10 cellular contexts compared by ENCODE assay signal in the genomic region with DNA sequence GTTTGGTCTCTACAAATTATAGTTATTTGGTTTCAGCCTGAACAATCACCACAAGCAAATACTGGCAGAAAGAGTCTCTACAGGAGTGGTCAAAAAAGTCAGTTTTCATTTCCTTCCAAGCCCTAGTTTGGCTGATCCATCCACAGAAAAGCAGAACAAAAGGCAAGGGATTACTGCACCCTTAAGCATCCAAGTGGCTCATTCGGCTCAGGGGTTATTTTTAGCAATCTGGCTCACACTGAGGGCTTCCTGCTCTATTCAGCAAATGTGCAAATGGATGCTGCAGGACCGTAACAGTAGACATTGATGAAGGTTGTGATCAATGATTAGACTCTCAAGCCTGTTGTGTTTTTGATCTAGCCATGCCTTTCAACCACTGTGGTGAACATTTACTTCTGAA.
DNase-seq lines count a peak whose midpoint lies in the region; ATAC-seq and TF ChIP-seq lines count a peak whose summit lies in the region.
"Had no signal": no experiment of that assay in that cellular context is flagged by ENCODE, and none has a peak within 500 bp of the region (broad histone marks: within the 10 kb centered on the region; RNA-seq: fewer than 3 reads in every experiment).

No MANE protein-coding gene starts in this region.

- H3K79me2 ChIP-seq in SK-N-SH (ENCODE audit: insufficient read depth): no peaks in the 10 kb centered on the region

- no peak overlapping the region for H3K27ac ChIP-seq in SK-N-SH (ENCODE audit: low read depth in 2 of 2, low read length in 1 of 2)

- H3K36me3 ChIP-seq in SK-N-SH (replicated peaks in 1 of 2; ENCODE audit: control insufficient read depth in 1 of 2, insufficient read depth in 2 of 2, low read length in 1 of 2): no peaks in the 10 kb centered on the region

- no peak overlapping the region for H3K4me3 ChIP-seq in SK-N-SH (ENCODE audit: low read depth in 2 of 2, low read length in 1 of 2)
- H3K4me3 ChIP-seq in epithelial cell of esophagus (ENCODE audit: low read length): no peak overlapping the region

- H3F3A ChIP-seq in SK-N-SH (replicated peaks; ENCODE audit: insufficient read depth): no peaks in the 10 kb centered on the region

- no peak for TF ChIP-seq EP300 in SK-N-SH (IDR thresholded peaks at IDR 0.05; ENCODE audit: borderline replicate concordance in 1 of 2, low read depth in 1 of 2, low read length in 1 of 2)

- 6% methylated on average over 2 of the region's 2 CpGs for WGBS in SK-N-SH (ENCODE audit: low lambda C conversion rate)

- ATAC-seq in SK-N-SH treated with all-trans-retinoic acid at 6 μM for 48 hours (no peak), HG02610 (IDR thresholded peaks at IDR 0.05; ENCODE audit: unreplicated experiment) (no peak)
- ATAC-seq: T-helper 17 cell had no signal

- H3K4me2 ChIP-seq in SK-N-SH: no peak overlapping the region

- no peak overlapping the region for H3K9ac ChIP-seq in SK-N-SH

- CTCF ChIA-PET in SK-N-SH (lab: Yijun Ruan, JAX): interaction anchor here (1.3 to 2.3 kb wide), 2 partner anchors 13 to 22 kb away, joined by 3 to 12 read pairs; no protein-coding TSS in a partner anchor

- H4K20me1 ChIP-seq in SK-N-SH (ENCODE audit: insufficient read depth): no peaks in the 10 kb centered on the region

- TF ChIP-seq CTCF in SK-N-SH (IDR thresholded peaks at IDR 0.05) (no peak), epithelial cell of esophagus (IDR thresholded peaks at IDR 0.05; ENCODE audit: insufficient read depth, low read depth, low read length, missing control alignments) (no peak)

- H2AFZ ChIP-seq in SK-N-SH (ENCODE audit: low read depth): 0 out of 2 replicates have a peak overlapping the region, but pooled peaks have one; percentile 14

- POLR2A ChIA-PET in SK-N-SH (lab: Yijun Ruan, JAX): no interaction called here

- no peak for DNase-seq in SK-N-SH
- peak; percentile 65 for DNase-seq in NCI-H748 treated with DMSO at 0.1 percent for 48 hours (lab: John Stamatoyannopoulos, UW)
- peak; percentile 33 for DNase-seq in epithelial cell of esophagus (ENCODE audit: low read depth)
- DNase-seq in stromal cell of bone marrow (ENCODE audit: low read depth): peak; percentile 36
- DNase-seq in activated effector memory CD4-positive, alpha-beta T cell treated with Interleukin-2 at 50 U/mL for 16 hours: no peak
- DNase-seq in activated CD8-positive, alpha-beta memory T cell treated with anti-CD3 and anti-CD28 coated beads for 24 hours: no peak
- DNase-seq: activated T-cell treated with anti-CD3 and anti-CD28 coated beads, Interleukin-2, amount 50 U/mL, for 48 hours; T-helper 17 cell had no signal

- no peaks in the 10 kb centered on the region for H3K9me3 ChIP-seq in SK-N-SH

- no peak for TF ChIP-seq RAD21 in SK-N-SH (IDR thresholded peaks at IDR 0.05; ENCODE audit: low read length)

- H3K27me3 ChIP-seq in SK-N-SH (ENCODE audit: insufficient read depth): peaks cover 13% of the 10 kb centered on the region; the same call in 1 of the 2 replicates

- no peaks in the 10 kb centered on the region for H3K9me2 ChIP-seq in SK-N-SH

- H3K4me1 ChIP-seq in SK-N-SH (ENCODE audit: control insufficient read depth in 1 of 2, insufficient read depth in 2 of 2, low read depth in 1 of 2, low read length in 1 of 2): peaks cover 0 to 3% of the 10 kb centered on the region in 2 experiments; a peak in 1 of 4 replicates

TF ChIP-seq in SK-N-SH, 30 proteins besides CTCF, POLR2A, EP300 and RAD21:
- TF ChIP-seq GATA2 (CRISPR knock-in tag; IDR thresholded peaks at IDR 0.05) (no peak), JUND (IDR thresholded peaks at IDR 0.05) (no peak), FOXJ3 (CRISPR knock-in tag; IDR thresholded peaks at IDR 0.05) (no peak), TCF12 (IDR thresholded peaks at IDR 0.05) (no peak), FOXM1 (IDR thresholded peaks at IDR 0.05; ENCODE audit: low read depth) (no peak)
- TF ChIP-seq, protein P1, sequence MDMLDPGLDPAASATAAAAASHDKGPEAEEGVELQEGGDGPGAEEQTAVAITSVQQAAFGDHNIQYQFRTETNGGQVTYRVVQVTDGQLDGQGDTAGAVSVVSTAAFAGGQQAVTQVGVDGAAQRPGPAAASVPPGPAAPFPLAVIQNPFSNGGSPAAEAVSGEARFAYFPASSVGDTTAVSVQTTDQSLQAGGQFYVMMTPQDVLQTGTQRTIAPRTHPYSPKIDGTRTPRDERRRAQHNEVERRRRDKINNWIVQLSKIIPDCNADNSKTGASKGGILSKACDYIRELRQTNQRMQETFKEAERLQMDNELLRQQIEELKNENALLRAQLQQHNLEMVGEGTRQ (IDR thresholded peaks at IDR 0.05; ENCODE audit: borderline replicate concordance, low read depth, low read length): no peak

TF ChIP-seq in SK-N-SH treated with all-trans-retinoic acid at 6 μM for 48 hours, 23 proteins besides CTCF, POLR2A, EP300 and RAD21:
- TF ChIP-seq, protein P2, sequence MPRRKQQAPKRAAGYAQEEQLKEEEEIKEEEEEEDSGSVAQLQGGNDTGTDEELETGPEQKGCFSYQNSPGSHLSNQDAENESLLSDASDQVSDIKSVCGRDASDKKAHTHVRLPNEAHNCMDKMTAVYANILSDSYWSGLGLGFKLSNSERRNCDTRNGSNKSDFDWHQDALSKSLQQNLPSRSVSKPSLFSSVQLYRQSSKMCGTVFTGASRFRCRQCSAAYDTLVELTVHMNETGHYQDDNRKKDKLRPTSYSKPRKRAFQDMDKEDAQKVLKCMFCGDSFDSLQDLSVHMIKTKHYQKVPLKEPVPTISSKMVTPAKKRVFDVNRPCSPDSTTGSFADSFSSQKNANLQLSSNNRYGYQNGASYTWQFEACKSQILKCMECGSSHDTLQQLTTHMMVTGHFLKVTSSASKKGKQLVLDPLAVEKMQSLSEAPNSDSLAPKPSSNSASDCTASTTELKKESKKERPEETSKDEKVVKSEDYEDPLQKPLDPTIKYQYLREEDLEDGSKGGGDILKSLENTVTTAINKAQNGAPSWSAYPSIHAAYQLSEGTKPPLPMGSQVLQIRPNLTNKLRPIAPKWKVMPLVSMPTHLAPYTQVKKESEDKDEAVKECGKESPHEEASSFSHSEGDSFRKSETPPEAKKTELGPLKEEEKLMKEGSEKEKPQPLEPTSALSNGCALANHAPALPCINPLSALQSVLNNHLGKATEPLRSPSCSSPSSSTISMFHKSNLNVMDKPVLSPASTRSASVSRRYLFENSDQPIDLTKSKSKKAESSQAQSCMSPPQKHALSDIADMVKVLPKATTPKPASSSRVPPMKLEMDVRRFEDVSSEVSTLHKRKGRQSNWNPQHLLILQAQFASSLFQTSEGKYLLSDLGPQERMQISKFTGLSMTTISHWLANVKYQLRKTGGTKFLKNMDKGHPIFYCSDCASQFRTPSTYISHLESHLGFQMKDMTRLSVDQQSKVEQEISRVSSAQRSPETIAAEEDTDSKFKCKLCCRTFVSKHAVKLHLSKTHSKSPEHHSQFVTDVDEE (CRISPR knock-in tag; IDR thresholded peaks at IDR 0.05): no peak
- TF ChIP-seq TCF4 (CRISPR knock-in tag; IDR thresholded peaks at IDR 0.05; ENCODE audit: borderline replicate concordance) (no peak), ZNF70 (CRISPR knock-in tag; IDR thresholded peaks at IDR 0.05) (no peak), ARNTL (CRISPR knock-in tag; IDR thresholded peaks at IDR 0.05; ENCODE audit: borderline replicate concordance, low read depth) (no peak), PPARA (CRISPR knock-in tag; IDR thresholded peaks at IDR 0.05; ENCODE audit: borderline replicate concordance) (no peak)
- TF ChIP-seq, protein P3, sequence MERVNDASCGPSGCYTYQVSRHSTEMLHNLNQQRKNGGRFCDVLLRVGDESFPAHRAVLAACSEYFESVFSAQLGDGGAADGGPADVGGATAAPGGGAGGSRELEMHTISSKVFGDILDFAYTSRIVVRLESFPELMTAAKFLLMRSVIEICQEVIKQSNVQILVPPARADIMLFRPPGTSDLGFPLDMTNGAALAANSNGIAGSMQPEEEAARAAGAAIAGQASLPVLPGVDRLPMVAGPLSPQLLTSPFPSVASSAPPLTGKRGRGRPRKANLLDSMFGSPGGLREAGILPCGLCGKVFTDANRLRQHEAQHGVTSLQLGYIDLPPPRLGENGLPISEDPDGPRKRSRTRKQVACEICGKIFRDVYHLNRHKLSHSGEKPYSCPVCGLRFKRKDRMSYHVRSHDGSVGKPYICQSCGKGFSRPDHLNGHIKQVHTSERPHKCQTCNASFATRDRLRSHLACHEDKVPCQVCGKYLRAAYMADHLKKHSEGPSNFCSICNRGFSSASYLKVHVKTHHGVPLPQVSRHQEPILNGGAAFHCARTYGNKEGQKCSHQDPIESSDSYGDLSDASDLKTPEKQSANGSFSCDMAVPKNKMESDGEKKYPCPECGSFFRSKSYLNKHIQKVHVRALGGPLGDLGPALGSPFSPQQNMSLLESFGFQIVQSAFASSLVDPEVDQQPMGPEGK (CRISPR knock-in tag; IDR thresholded peaks at IDR 0.05; ENCODE audit: borderline replicate concordance): no peak
- TF ChIP-seq, protein P4, sequence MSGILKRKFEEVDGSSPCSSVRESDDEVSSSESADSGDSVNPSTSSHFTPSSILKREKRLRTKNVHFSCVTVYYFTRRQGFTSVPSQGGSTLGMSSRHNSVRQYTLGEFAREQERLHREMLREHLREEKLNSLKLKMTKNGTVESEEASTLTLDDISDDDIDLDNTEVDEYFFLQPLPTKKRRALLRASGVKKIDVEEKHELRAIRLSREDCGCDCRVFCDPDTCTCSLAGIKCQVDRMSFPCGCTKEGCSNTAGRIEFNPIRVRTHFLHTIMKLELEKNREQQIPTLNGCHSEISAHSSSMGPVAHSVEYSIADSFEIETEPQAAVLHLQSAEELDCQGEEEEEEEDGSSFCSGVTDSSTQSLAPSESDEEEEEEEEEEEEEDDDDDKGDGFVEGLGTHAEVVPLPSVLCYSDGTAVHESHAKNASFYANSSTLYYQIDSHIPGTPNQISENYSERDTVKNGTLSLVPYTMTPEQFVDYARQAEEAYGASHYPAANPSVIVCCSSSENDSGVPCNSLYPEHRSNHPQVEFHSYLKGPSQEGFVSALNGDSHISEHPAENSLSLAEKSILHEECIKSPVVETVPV (CRISPR knock-in tag; IDR thresholded peaks at IDR 0.05): no peak
TF ChIP-seq in SK-N-SH treated with all-trans-retinoic acid at 6 μM for 48 hours: peak in this region for 0.

Comparison
In these comparisons a context has a peak if more than half of its experiments do, and no peak if none do; other contexts are left out.
1. DNase-seq: peak in NCI-H748 treated with DMSO at 0.1 percent for 48 hours (single experiment), epithelial cell of esophagus (single experiment) and stromal cell of bone marrow (single experiment); none in SK-N-SH (single experiment), activated effector memory CD4-positive, alpha-beta T cell treated with Interleukin-2 at 50 U/mL for 16 hours (single experiment) and activated CD8-positive, alpha-beta memory T cell treated with anti-CD3 and anti-CD28 coated beads for 24 hours (single experiment).